ENCODE assay signal across 1 cellular context in the genomic region with DNA sequence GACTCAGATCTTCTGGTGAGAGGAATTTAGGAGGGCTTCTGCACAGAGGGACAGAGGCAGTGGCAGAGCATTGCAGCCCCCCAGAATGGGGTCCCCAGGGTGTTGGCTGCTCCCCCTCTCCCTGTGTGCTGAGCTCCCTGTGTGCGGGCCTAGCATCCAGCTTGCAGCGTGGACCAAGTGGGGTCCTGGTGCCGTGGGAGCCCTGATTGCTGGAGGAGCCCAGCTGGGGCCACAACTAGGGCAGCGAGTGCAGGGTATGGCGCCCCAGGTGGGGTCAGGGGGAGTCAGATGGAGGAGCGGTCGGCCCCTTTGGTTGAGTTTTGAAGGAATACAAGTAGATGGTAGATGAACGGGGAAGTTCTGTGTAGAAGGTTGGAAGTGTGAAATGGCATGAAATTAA.
TF ChIP-seq lines count a peak whose summit lies in the region.

No MANE protein-coding gene starts in this region.

TF ChIP-seq in A549, 52 proteins besides CTCF, POLR2A, EP300 and RAD21 (continued from another document):
- TF ChIP-seq ELK1 (IDR thresholded peaks at IDR 0.05; ENCODE audit: low read depth, low read length), result no peak
